15 cellular contexts compared by ENCODE assay signal in genomic region chr4:85509882-85510631, GRCh38.
"Had no signal": no experiment of that assay in that cellular context is flagged by ENCODE, and none has a peak within 500 bp of the region (broad histone marks: within the 10 kb centered on the region; RNA-seq: fewer than 3 reads in every experiment).

No MANE protein-coding gene starts in this region.

- H3K9me3 ChIP-seq: testis had no signal

- H3K4me3 ChIP-seq: smooth muscle cell, testis had no signal

- H3K4me1 ChIP-seq: testis had no signal

- DNase-seq: activated CD4-positive, CD25-positive, alpha-beta regulatory T cell treated with anti-CD3 and anti-CD28 coated beads, Interleukin-2, amount 50 U/mL, for 72 hours; activated naive CD4-positive, alpha-beta T cell treated with Interleukin-2 at 50 U/mL for 16 hours; activated T-cell treated with anti-CD3 and anti-CD28 coated beads for 4 hours; aorta; cortex of kidney; effector memory CD4-positive, alpha-beta T cell; foreskin fibroblast; natural killer cell; posterior cingulate gyrus; stimulated activated CD4-positive, alpha-beta T cell treated with anti-CD3 and anti-CD28 coated beads, Interleukin-4, amount 100 ng/mL, for 4 hours; stimulated activated CD8-positive, alpha-beta memory T cell treated with anti-CD3 and anti-CD28 coated beads, Interleukin-4, amount 100 ng/mL, for 48 hours; stimulated activated naive CD8-positive, alpha-beta T cell treated with anti-CD3 and anti-CD28 coated beads, Interleukin-15, amount 100 ng/mL, for 72 hours; T-helper 9 cell; testis had no signal

- H3K27ac ChIP-seq: testis had no signal

- ATAC-seq: natural killer cell; stimulated activated naive CD8-positive, alpha-beta T cell treated with anti-CD3 and anti-CD28 coated beads, Interleukin-15, amount 100 ng/mL, for 72 hours had no signal

- H3K4me2 ChIP-seq: smooth muscle cell had no signal

- H3K27me3 ChIP-seq: testis had no signal
